Comparison of ENCODE assay signal across 13 cellular contexts in the genomic region with DNA sequence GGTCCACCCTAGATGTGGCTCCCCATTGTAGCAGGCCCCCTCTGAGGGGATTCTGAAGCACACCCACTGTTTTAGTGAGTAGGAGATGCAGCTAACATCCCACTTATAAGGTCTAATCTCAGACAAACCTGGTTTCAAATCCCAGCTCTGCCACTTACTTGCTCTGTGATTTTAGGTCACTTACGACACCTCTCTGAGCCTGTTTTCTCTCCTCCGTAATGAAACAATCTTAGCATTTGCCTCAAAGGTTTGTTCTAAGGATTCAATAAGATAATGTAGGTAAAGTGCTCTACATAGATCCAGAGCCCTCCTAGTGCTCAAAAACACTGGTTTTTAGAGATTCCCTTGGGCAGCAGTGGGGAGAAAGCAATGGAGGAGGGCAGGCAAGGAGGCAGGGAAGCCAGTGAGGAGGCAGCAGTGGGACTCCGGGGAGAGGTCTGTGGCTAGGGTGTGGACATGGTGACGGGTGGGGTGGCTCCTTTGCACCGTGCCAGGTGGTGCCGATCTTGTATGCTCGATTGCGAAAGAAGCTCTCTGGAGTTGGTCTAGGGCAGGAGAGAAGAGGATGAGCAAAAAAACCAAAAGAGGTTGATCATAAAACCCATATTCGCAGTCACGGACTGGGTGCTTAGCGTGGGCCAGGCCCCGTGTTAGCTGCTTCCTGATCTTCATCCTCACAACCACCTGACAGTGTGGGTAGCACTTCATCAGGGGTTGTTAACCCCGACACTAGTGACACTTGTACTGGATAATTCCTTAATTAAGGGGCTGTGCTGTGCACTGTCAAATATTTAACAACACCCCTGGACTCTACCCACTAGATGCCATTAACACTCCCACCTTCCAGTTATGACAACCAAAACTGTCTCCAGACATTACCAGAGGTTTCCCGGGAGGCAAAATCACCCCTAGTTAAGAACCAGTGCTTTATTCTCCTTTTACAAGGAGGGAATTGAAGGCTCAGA. TPM values are rescaled to one million over a fixed set of nuclear protein-coding genes. Genes with fewer than 3 reads are reported as not detected.
DNase-seq lines count a peak whose midpoint lies in the region; ATAC-seq and TF ChIP-seq lines count a peak whose summit lies in the region.
"Had no signal": no experiment of that assay in that cellular context is flagged by ENCODE, and none has a peak within 500 bp of the region (broad histone marks: within the 10 kb centered on the region; RNA-seq: fewer than 3 reads in every experiment).

No MANE protein-coding gene starts in this region.

- peaks cover 7% of the 10 kb centered on the region for H3K4me1 Mint-ChIP-seq in activated naive CD8-positive, alpha-beta T cell (ENCODE audit: low read depth)
- peaks cover 2% of the 10 kb centered on the region for H3K4me1 Mint-ChIP-seq in activated naive CD8-positive, alpha-beta T cell treated with anti-CD3 and anti-CD28 coated beads for 36 hours
- peaks cover 26 to 28% of the 10 kb centered on the region in 2 donors for H3K4me1 Mint-ChIP-seq in natural killer cell treated with Interleukin-12 subunit alpha and Interleukin-12 subunit beta and Interleukin-15 and Interleukin-18, amount 100 ng/mL, for 72 hours (ENCODE audit: low read depth in 2 of 2)

- H3K27me3 Mint-ChIP-seq in activated naive CD8-positive, alpha-beta T cell: peaks cover 2% of the 10 kb centered on the region
- peaks cover 42% of the 10 kb centered on the region for H3K27me3 Mint-ChIP-seq in activated naive CD8-positive, alpha-beta T cell treated with anti-CD3 and anti-CD28 coated beads for 36 hours
- peaks cover 0 to 9% of the 10 kb centered on the region in 2 donors for H3K27me3 Mint-ChIP-seq in natural killer cell treated with Interleukin-12 subunit alpha and Interleukin-12 subunit beta and Interleukin-15 and Interleukin-18, amount 100 ng/mL, for 72 hours

- H3K27ac ChIP-seq in esophagus (ENCODE audit: low read depth in 2 of 2, low read length in 1 of 2) (peak overlapping the region; percentile 70 to 80), vagina (peak overlapping the region; percentile 72)

- no peak for DNase-seq in activated naive CD8-positive, alpha-beta T cell treated with anti-CD3 and anti-CD28 coated beads for 36 hours
- peak; percentile 44 for DNase-seq in natural killer cell treated with Interleukin-12 subunit alpha and Interleukin-12 subunit beta and Interleukin-15 and Interleukin-18, amount 100 ng/mL, for 72 hours (ENCODE audit: low spot score)
- no peak for DNase-seq in vagina (ENCODE audit: extremely low spot score in 2 of 2)
- DNase-seq in effector CD8-positive, alpha-beta T cell (lab: John Stamatoyannopoulos, UW): no peak
- DNase-seq in stimulated activated CD4-positive, alpha-beta T cell treated with anti-CD3 and anti-CD28 coated beads, Interleukin-1b, Interleukin-23, amount 100 ng/mL, for 48 hours: no peak
- DNase-seq: AML-193; midbrain; SK-N-SH; stimulated activated CD4-positive, alpha-beta T cell treated with anti-CD3 and anti-CD28 coated beads, Interleukin-4, amount 100 ng/mL, for 1 hour had no signal

- H3K4me3 ChIP-seq in esophagus (ENCODE audit: low read depth in 1 of 2, low read length in 2 of 2): no peak overlapping the region
- H3K4me3 ChIP-seq in vagina: no peak overlapping the region
- H3K4me3 ChIP-seq: thyroid gland had no signal

- H3K36me3 ChIP-seq in esophagus (ENCODE audit: control insufficient read depth in 2 of 2, insufficient read depth in 2 of 2, low read length in 1 of 2): no peaks in the 10 kb centered on the region
- H3K36me3 ChIP-seq in vagina: no peaks in the 10 kb centered on the region
- H3K36me3 ChIP-seq: thyroid gland had no signal

- no peaks in the 10 kb centered on the region for H3K36me3 Mint-ChIP-seq in activated naive CD8-positive, alpha-beta T cell
- peaks cover 1% of the 10 kb centered on the region for H3K36me3 Mint-ChIP-seq in activated naive CD8-positive, alpha-beta T cell treated with anti-CD3 and anti-CD28 coated beads for 36 hours
- H3K36me3 Mint-ChIP-seq in natural killer cell treated with Interleukin-12 subunit alpha and Interleukin-12 subunit beta and Interleukin-15 and Interleukin-18, amount 100 ng/mL, for 72 hours: peaks cover 10% of the 10 kb centered on the region

- H3K27me3 ChIP-seq in esophagus (ENCODE audit: control insufficient read depth in 1 of 2, insufficient read depth in 2 of 2, low read length in 2 of 2) (no peaks in the 10 kb centered on the region), vagina (no peaks in the 10 kb centered on the region)
- H3K27me3 ChIP-seq: thyroid gland had no signal

- H3K9me3 ChIP-seq in esophagus (ENCODE audit: control insufficient read depth in 2 of 2, insufficient read depth in 1 of 2, low read depth in 1 of 2, low read length in 1 of 2) (peaks cover 3% of the 10 kb centered on the region in 2 donors), vagina (peaks cover 3% of the 10 kb centered on the region)
- H3K9me3 ChIP-seq: SK-N-SH, thyroid gland had no signal

- TF ChIP-seq POLR2A in vagina (IDR thresholded peaks at IDR 0.05): no peak

- H3K4me3 Mint-ChIP-seq in activated naive CD8-positive, alpha-beta T cell: no peak overlapping the region
- no peak overlapping the region for H3K4me3 Mint-ChIP-seq in activated naive CD8-positive, alpha-beta T cell treated with anti-CD3 and anti-CD28 coated beads for 36 hours
- H3K4me3 Mint-ChIP-seq in natural killer cell treated with Interleukin-12 subunit alpha and Interleukin-12 subunit beta and Interleukin-15 and Interleukin-18, amount 100 ng/mL, for 72 hours: peak overlapping the region; percentile 64

- ATAC-seq in natural killer cell treated with Interleukin-12 subunit alpha and Interleukin-12 subunit beta and Interleukin-15 and Interleukin-18, amount 100 ng/mL, for 72 hours: peak; percentile 75 to 82
- ATAC-seq in HG03097 (IDR thresholded peaks at IDR 0.05; ENCODE audit: low FRiP score, unreplicated experiment): no peak

- no peak for TF ChIP-seq CTCF in vagina (IDR thresholded peaks at IDR 0.05)

- H3K4me1 ChIP-seq in esophagus (ENCODE audit: control insufficient read depth in 2 of 2, insufficient read depth in 2 of 2, low read length in 1 of 2) (peaks cover 0 to 4% of the 10 kb centered on the region in 2 donors), vagina (peaks cover 51% of the 10 kb centered on the region)

- H3K9me3 Mint-ChIP-seq in activated naive CD8-positive, alpha-beta T cell (ENCODE audit: low read depth): peaks cover 4% of the 10 kb centered on the region
- H3K9me3 Mint-ChIP-seq in activated naive CD8-positive, alpha-beta T cell treated with anti-CD3 and anti-CD28 coated beads for 36 hours: peaks cover 5% of the 10 kb centered on the region
- peaks cover 3% of the 10 kb centered on the region for H3K9me3 Mint-ChIP-seq in natural killer cell treated with Interleukin-12 subunit alpha and Interleukin-12 subunit beta and Interleukin-15 and Interleukin-18, amount 100 ng/mL, for 72 hours

- WGBS in esophagus, 2 donors: 67 to 79% methylated on average over 14 of the region's 14 CpGs

- intact Hi-C loops in vagina (cut with DNase I): no loop called here

- H3K27ac Mint-ChIP-seq in activated naive CD8-positive, alpha-beta T cell: peak overlapping the region; percentile 62
- H3K27ac Mint-ChIP-seq in activated naive CD8-positive, alpha-beta T cell treated with anti-CD3 and anti-CD28 coated beads for 36 hours: no peak overlapping the region
- H3K27ac Mint-ChIP-seq in natural killer cell treated with Interleukin-12 subunit alpha and Interleukin-12 subunit beta and Interleukin-15 and Interleukin-18, amount 100 ng/mL, for 72 hours: peak overlapping the region; percentile 75 to 88

RNA-seq across cellular contexts. Expression of gene PTGIS, which starts 16.8 kb away (rescaled TPM):
- under 1 TPM; 0.04 to 0.08 TPM for total RNA-seq in activated naive CD8-positive, alpha-beta T cell treated with anti-CD3 and anti-CD28 coated beads for 36 hours
- polyA plus RNA-seq in esophagus: 1 to 10 TPM; 3.5 to 6.1 TPM
- under 1 TPM in 1 of 2 donors, not detected in 1; 0.08 TPM for total RNA-seq in natural killer cell treated with Interleukin-12 subunit alpha and Interleukin-12 subunit beta and Interleukin-15 and Interleukin-18, amount 100 ng/mL, for 72 hours
- 51.1 TPM for total RNA-seq in vagina

Comparison
In these comparisons a context has a peak if more than half of its experiments do, and no peak if none do; other contexts are left out.
1. RNA of gene PTGIS, which starts 16.8 kb away (total RNA-seq): 51.1 TPM in vagina (single experiment); 0.08 TPM in natural killer cell treated with Interleukin-12 subunit alpha and Interleukin-12 subunit beta and Interleukin-15 and Interleukin-18, amount 100 ng/mL, for 72 hours and 0.04 to 0.08 TPM in activated naive CD8-positive, alpha-beta T cell treated with anti-CD3 and anti-CD28 coated beads for 36 hours; every median in the first group is over 10 times any median in the second.